10 cellular contexts compared by ENCODE assay signal in genomic region chr16:30947533-30948086, GRCh38. TPM values are rescaled to one million over a fixed set of nuclear protein-coding genes. Genes with fewer than 3 reads are reported as not detected.
A peak's percentile ranks its signal among the peaks of the same experiment; 100 is the strongest.
DNase-seq lines count a peak whose midpoint lies in the region; ATAC-seq, FAIRE-seq and TF ChIP-seq lines count a peak whose summit lies in the region.
"Had no signal": no experiment of that assay in that cellular context is flagged by ENCODE, and none has a peak within 500 bp of the region (broad histone marks: within the 10 kb centered on the region; RNA-seq: fewer than 3 reads in every experiment).

No MANE protein-coding gene starts in this region.

- no peak overlapping the region for H2AFZ ChIP-seq in HepG2 (ENCODE audit: low read length)

- peaks cover 3% of the 10 kb centered on the region for H3K36me3 Mint-ChIP-seq in central memory CD8-positive, alpha-beta T cell (ENCODE audit: insufficient read depth)

- no peak for TF ChIP-seq RAD21 in HepG2 (CRISPR knock-in tag; IDR thresholded peaks at IDR 0.05)

- peak overlapping the region; percentile 61; the same call in 1 of the 2 replicates for H3K4me3 ChIP-seq in HFF-Myc (replicated peaks; ENCODE audit: low read depth, low read length)
- H3K4me3 ChIP-seq in HepG2 (replicated peaks in 1 of 3; ENCODE audit: insufficient read depth in 1 of 3, low read depth in 2 of 3, low read length in 3 of 3): no peak overlapping the region
- H3K4me3 ChIP-seq in skin epidermis: peak overlapping the region in 1 of 7 experiments; percentile 72

- H3K27ac Mint-ChIP-seq in central memory CD8-positive, alpha-beta T cell (ENCODE audit: low read depth): no peak overlapping the region

- CTCF ChIA-PET in HepG2 (lab: Yijun Ruan, JAX; ENCODE audit: low intra/inter-chr PET ratio, low total read pairs): no interaction called here

- H4K20me1 ChIP-seq in HepG2 (ENCODE audit: insufficient read depth, low read length): no peaks in the 10 kb centered on the region

- no peak for ATAC-seq in central memory CD8-positive, alpha-beta T cell (replicated peaks; ENCODE audit: extremely low read depth, poor library complexity, severe bottlenecking)
- ATAC-seq in HepG2 (no peak), HG02840 (IDR thresholded peaks at IDR 0.05; ENCODE audit: low FRiP score, unreplicated experiment) (no peak), HG02588 (IDR thresholded peaks at IDR 0.05; ENCODE audit: unreplicated experiment) (no peak), GM21367 (IDR thresholded peaks at IDR 0.05; ENCODE audit: unreplicated experiment) (no peak)

- intact Hi-C loops in HepG2 (cut with micrococcal nuclease; ENCODE audit: unreplicated experiment): loop anchor here (1.0 kb wide), 1 partner anchor 25 kb away; no protein-coding TSS in a partner anchor

- H3K4me3 Mint-ChIP-seq in central memory CD8-positive, alpha-beta T cell: peak overlapping the region; percentile 6

- in situ Hi-C loops in HepG2 (cut with HindIII; ENCODE audit: extremely low pct_ligation_motif_present, low pct_unique_long_range_greater_than_20kb): no loop called here

- no peaks in the 10 kb centered on the region for H3K9me3 Mint-ChIP-seq in central memory CD8-positive, alpha-beta T cell

- no TSS peak for BruUV-seq in HepG2 (replicated peaks; lab: Mats Ljungman, UMichigan)

- WGBS in HepG2 (ENCODE audit: low lambda C conversion rate): 97% methylated on average over 15 of the region's 17 CpGs

- DNase-seq in HFF-Myc (ENCODE audit: extremely low read depth, low read depth) (no peak), HepG2 (ENCODE audit: low spot score) (no peak), NCI-H1048 (lab: John Stamatoyannopoulos, UW) (no peak)
- no peak for DNase-seq in central memory CD8-positive, alpha-beta T cell (ENCODE audit: low spot score in 2 of 2)
- DNase-seq: NCI-H1417 treated with DMSO at 0.1 percent for 48 hours had no signal

- H3K4me1 Mint-ChIP-seq in central memory CD8-positive, alpha-beta T cell: peaks cover 24% of the 10 kb centered on the region

- peaks cover 5% of the 10 kb centered on the region for H3K79me2 ChIP-seq in HepG2 (ENCODE audit: insufficient read depth, low read length)

- TF ChIP-seq EP300 in HepG2 (IDR thresholded peaks at IDR 0.05; ENCODE audit: low read depth in 2 of 2, low read length in 2 of 2): no peak
- no peak for TF ChIP-seq EP300 in HepG2 (CRISPR knock-in tag; IDR thresholded peaks at IDR 0.05; ENCODE audit: borderline replicate concordance)

- no peak overlapping the region for H3K4me2 ChIP-seq in HepG2 (ENCODE audit: low read depth, low read length)

- H3K9ac ChIP-seq in HepG2 (ENCODE audit: insufficient read depth, low read depth, low read length): no peak overlapping the region

- FAIRE-seq in HepG2 (lab: Jason Lieb, UNC): no peak
- FAIRE-seq: D721Med had no signal

- TF ChIP-seq CTCF in HFF-Myc (IDR thresholded peaks at IDR 0.05; ENCODE audit: low read depth, low read length, missing control alignments) (no peak), HepG2 (CRISPR knock-in tag; IDR thresholded peaks at IDR 0.05) (no peak)

- H3K27me3 ChIP-seq in HepG2 (ENCODE audit: control insufficient read depth in 1 of 2, insufficient read depth in 2 of 2, low read length in 2 of 2): no peaks in the 10 kb centered on the region; a peak in 1 of 5 replicates

- no peaks in the 10 kb centered on the region for H3K9me3 ChIP-seq in HepG2 (ENCODE audit: low read length)

- H3K27ac ChIP-seq in HepG2 (ENCODE audit: extremely low read length, insufficient read depth, low read length): peak overlapping the region; percentile 74
- H3K27ac ChIP-seq in skin epidermis: peak overlapping the region in 12 of 21 experiments; percentile 29 to 97 (median 92)

- H3K36me3 ChIP-seq in HepG2 (replicated peaks in 1 of 2; ENCODE audit: control insufficient read depth in 1 of 2, insufficient read depth in 2 of 2, low read length in 2 of 2): peaks cover 6 to 18% of the 10 kb centered on the region in 2 experiments; a peak in 4 of 5 replicates

- TF ChIP-seq POLR2A in HepG2 (IDR thresholded peaks at IDR 0.05; ENCODE audit: insufficient read depth in 1 of 2, low read depth in 2 of 2, low read length in 2 of 2): no peak

- POLR2A ChIA-PET in HepG2 (lab: Yijun Ruan, JAX): no interaction called here

- peaks cover 26% of the 10 kb centered on the region for H3K4me1 ChIP-seq in HepG2 (ENCODE audit: insufficient read depth, low read length)

- no peaks in the 10 kb centered on the region for H3K27me3 Mint-ChIP-seq in central memory CD8-positive, alpha-beta T cell

RNA-seq across cellular contexts. Expression of gene ORAI3, which starts 1.3 kb away (rescaled TPM):
- 6.3 and 11.4 TPM in 2 replicates for total RNA-seq in HepG2 (2016; rRNA removed; fragmentation: Illumina TruSeq; extraction: Trizol)
- total RNA-seq in HepG2 (2016; cell fraction: cytosol; rRNA removed; fragmentation: Illumina TruSeq; extraction: Trizol; ENCODE audit: low read depth): 3.1 and 3.3 TPM in 2 replicates
- total RNA-seq in HepG2 (2016; cell fraction: insoluble cytoplasmic fraction; rRNA removed; fragmentation: Illumina TruSeq; extraction: Trizol): 6.8 and 11.0 TPM in 2 replicates
- total RNA-seq in HepG2 (2016; cell fraction: membrane; rRNA removed; fragmentation: Illumina TruSeq; extraction: Trizol): 6.6 and 6.9 TPM in 2 replicates
- 9.5 and 9.8 TPM in 2 replicates for total RNA-seq in HepG2 (2016; cell fraction: nucleus; rRNA removed; fragmentation: Illumina TruSeq; extraction: Trizol)
- 32.0 and 41.3 TPM in 2 replicates for polyA plus RNA-seq in HepG2 (2011; rRNA removed)
- 40.6 and 43.1 TPM in 2 replicates for polyA plus RNA-seq in HepG2 (2011; cell fraction: cytosol; rRNA removed)
- polyA plus RNA-seq in HepG2 (2011; cell fraction: nucleus; rRNA removed): 24.2 and 26.2 TPM in 2 replicates
- polyA plus RNA-seq in HepG2 (2012): 8.4 and 8.8 TPM in 2 replicates
- 2.0 and 3.1 TPM in 2 replicates for polyA plus RNA-seq in HepG2 (2016; cell fraction: cytosol; fragmentation: Illumina TruSeq; extraction: Trizol; ENCODE audit: low read depth)
- polyA plus RNA-seq in HepG2 (2016; cell fraction: insoluble cytoplasmic fraction; fragmentation: Illumina TruSeq; extraction: Trizol; ENCODE audit: low read depth): 6.2 and 7.6 TPM in 2 replicates
- 4.8 and 5.1 TPM in 2 replicates for polyA plus RNA-seq in HepG2 (2016; cell fraction: membrane; fragmentation: Illumina TruSeq; extraction: Trizol; ENCODE audit: low read depth)
- 14.8 and 15.7 TPM in 2 replicates for polyA plus RNA-seq in HepG2 (2016; cell fraction: nucleus; fragmentation: Illumina TruSeq; extraction: Trizol; ENCODE audit: insufficient read depth, low read depth)
- 9.3 and 112 TPM in 2 replicates for polyA minus RNA-seq in HepG2 (2011; rRNA and poly(A)+ RNA removed; ENCODE audit: low replicate concordance)
- 19.9 and 21.3 TPM in 2 replicates for polyA minus RNA-seq in HepG2 (2011; cell fraction: cytosol; rRNA and poly(A)+ RNA removed)
- polyA minus RNA-seq in HepG2 (2011; cell fraction: nucleus; rRNA and poly(A)+ RNA removed): 9.7 and 16.2 TPM in 2 replicates

RNA-seq across cellular contexts. Expression of gene SETD1A, which starts 9.9 kb away (rescaled TPM):
- 3.6 and 5.6 TPM in 2 replicates for total RNA-seq in HepG2 (2016; rRNA removed; fragmentation: Illumina TruSeq; extraction: Trizol)
- 7.1 and 10.5 TPM in 2 replicates for total RNA-seq in HepG2 (2016; cell fraction: cytosol; rRNA removed; fragmentation: Illumina TruSeq; extraction: Trizol; ENCODE audit: low read depth)
- 3.1 and 5.4 TPM in 2 replicates for total RNA-seq in HepG2 (2016; cell fraction: insoluble cytoplasmic fraction; rRNA removed; fragmentation: Illumina TruSeq; extraction: Trizol)
- total RNA-seq in HepG2 (2016; cell fraction: membrane; rRNA removed; fragmentation: Illumina TruSeq; extraction: Trizol): 4.3 and 6.1 TPM in 2 replicates
- 6.3 and 8.6 TPM in 2 replicates for total RNA-seq in HepG2 (2016; cell fraction: nucleus; rRNA removed; fragmentation: Illumina TruSeq; extraction: Trizol)
- polyA plus RNA-seq in HepG2 (2011; rRNA removed): 3.2 and 3.8 TPM in 2 replicates
- polyA plus RNA-seq in HepG2 (2011; cell fraction: cytosol; rRNA removed): 1.6 and 2.0 TPM in 2 replicates
- polyA plus RNA-seq in HepG2 (2011; cell fraction: nucleus; rRNA removed): 23.9 and 35.1 TPM in 2 replicates
- polyA plus RNA-seq in HepG2 (2012): 15.4 and 28.2 TPM in 2 replicates
- polyA plus RNA-seq in HepG2 (2016; cell fraction: cytosol; fragmentation: Illumina TruSeq; extraction: Trizol; ENCODE audit: low read depth): 0.57 and 1.4 TPM in 2 replicates
- 10.9 and 15.4 TPM in 2 replicates for polyA plus RNA-seq in HepG2 (2016; cell fraction: insoluble cytoplasmic fraction; fragmentation: Illumina TruSeq; extraction: Trizol; ENCODE audit: low read depth)
- 2.9 and 3.9 TPM in 2 replicates for polyA plus RNA-seq in HepG2 (2016; cell fraction: membrane; fragmentation: Illumina TruSeq; extraction: Trizol; ENCODE audit: low read depth)
- 43.7 and 55.5 TPM in 2 replicates for polyA plus RNA-seq in HepG2 (2016; cell fraction: nucleus; fragmentation: Illumina TruSeq; extraction: Trizol; ENCODE audit: insufficient read depth, low read depth)
- 5.5 and 8.7 TPM in 2 replicates for polyA minus RNA-seq in HepG2 (2011; rRNA and poly(A)+ RNA removed; ENCODE audit: low replicate concordance)
- 2.8 and 3.1 TPM in 2 replicates for polyA minus RNA-seq in HepG2 (2011; cell fraction: cytosol; rRNA and poly(A)+ RNA removed)
- polyA minus RNA-seq in HepG2 (2011; cell fraction: nucleus; rRNA and poly(A)+ RNA removed): 7.0 and 11.2 TPM in 2 replicates

RNA-seq across cellular contexts. Expression of gene FBXL19, which starts 24.2 kb away (rescaled TPM):
- 7.4 and 13.7 TPM in 2 replicates for total RNA-seq in HepG2 (2016; rRNA removed; fragmentation: Illumina TruSeq; extraction: Trizol)
- 0.88 and 1.0 TPM in 2 replicates for total RNA-seq in HepG2 (2016; cell fraction: cytosol; rRNA removed; fragmentation: Illumina TruSeq; extraction: Trizol; ENCODE audit: low read depth)
- 7.5 and 14.8 TPM in 2 replicates for total RNA-seq in HepG2 (2016; cell fraction: insoluble cytoplasmic fraction; rRNA removed; fragmentation: Illumina TruSeq; extraction: Trizol)
- total RNA-seq in HepG2 (2016; cell fraction: membrane; rRNA removed; fragmentation: Illumina TruSeq; extraction: Trizol): 3.5 and 3.7 TPM in 2 replicates
- 7.2 and 8.5 TPM in 2 replicates for total RNA-seq in HepG2 (2016; cell fraction: nucleus; rRNA removed; fragmentation: Illumina TruSeq; extraction: Trizol)
- polyA plus RNA-seq in HepG2 (2011; rRNA removed): 6.0 and 10.1 TPM in 2 replicates
- polyA plus RNA-seq in HepG2 (2011; cell fraction: cytosol; rRNA removed): 4.8 and 8.3 TPM in 2 replicates
- 32.6 and 42.1 TPM in 2 replicates for polyA plus RNA-seq in HepG2 (2011; cell fraction: nucleus; rRNA removed)
- polyA plus RNA-seq in HepG2 (2012): 6.0 and 7.5 TPM in 2 replicates
- 0.59 and 0.62 TPM in 2 replicates for polyA plus RNA-seq in HepG2 (2016; cell fraction: cytosol; fragmentation: Illumina TruSeq; extraction: Trizol; ENCODE audit: low read depth)
- 8.3 and 8.7 TPM in 2 replicates for polyA plus RNA-seq in HepG2 (2016; cell fraction: insoluble cytoplasmic fraction; fragmentation: Illumina TruSeq; extraction: Trizol; ENCODE audit: low read depth)
- polyA plus RNA-seq in HepG2 (2016; cell fraction: membrane; fragmentation: Illumina TruSeq; extraction: Trizol; ENCODE audit: low read depth): 2.0 and 2.5 TPM in 2 replicates
- 18.4 and 19.3 TPM in 2 replicates for polyA plus RNA-seq in HepG2 (2016; cell fraction: nucleus; fragmentation: Illumina TruSeq; extraction: Trizol; ENCODE audit: insufficient read depth, low read depth)
- polyA minus RNA-seq in HepG2 (2011; rRNA and poly(A)+ RNA removed; ENCODE audit: low replicate concordance): 9.2 and 19.5 TPM in 2 replicates
- polyA minus RNA-seq in HepG2 (2011; cell fraction: cytosol; rRNA and poly(A)+ RNA removed): 8.9 and 9.6 TPM in 2 replicates
- polyA minus RNA-seq in HepG2 (2011; cell fraction: nucleus; rRNA and poly(A)+ RNA removed): 6.3 and 7.0 TPM in 2 replicates

RNA-seq across cellular contexts. Expression of gene HSD3B7, which starts 37.4 kb away (rescaled TPM):
- total RNA-seq in HepG2 (2016; rRNA removed; fragmentation: Illumina TruSeq; extraction: Trizol): 58.8 and 69.7 TPM in 2 replicates
- total RNA-seq in HepG2 (2016; cell fraction: cytosol; rRNA removed; fragmentation: Illumina TruSeq; extraction: Trizol; ENCODE audit: low read depth): 12.1 and 14.2 TPM in 2 replicates
- total RNA-seq in HepG2 (2016; cell fraction: insoluble cytoplasmic fraction; rRNA removed; fragmentation: Illumina TruSeq; extraction: Trizol): 53.9 and 70.3 TPM in 2 replicates
- total RNA-seq in HepG2 (2016; cell fraction: membrane; rRNA removed; fragmentation: Illumina TruSeq; extraction: Trizol): 26.6 and 27.7 TPM in 2 replicates
- total RNA-seq in HepG2 (2016; cell fraction: nucleus; rRNA removed; fragmentation: Illumina TruSeq; extraction: Trizol): 36.3 and 39.5 TPM in 2 replicates
- polyA plus RNA-seq in HepG2 (2011; rRNA removed): 32.9 and 40.9 TPM in 2 replicates
- polyA plus RNA-seq in HepG2 (2011; cell fraction: cytosol; rRNA removed): 29.8 and 45.1 TPM in 2 replicates
- 63.4 and 68.4 TPM in 2 replicates for polyA plus RNA-seq in HepG2 (2011; cell fraction: nucleus; rRNA removed)
- polyA plus RNA-seq in HepG2 (2012): 14.8 and 17.8 TPM in 2 replicates
- polyA plus RNA-seq in HepG2 (2016; cell fraction: cytosol; fragmentation: Illumina TruSeq; extraction: Trizol; ENCODE audit: low read depth): 10.6 and 11.9 TPM in 2 replicates
- 43.4 and 50.5 TPM in 2 replicates for polyA plus RNA-seq in HepG2 (2016; cell fraction: insoluble cytoplasmic fraction; fragmentation: Illumina TruSeq; extraction: Trizol; ENCODE audit: low read depth)
- 18.0 and 19.2 TPM in 2 replicates for polyA plus RNA-seq in HepG2 (2016; cell fraction: membrane; fragmentation: Illumina TruSeq; extraction: Trizol; ENCODE audit: low read depth)
- 69.7 and 71.0 TPM in 2 replicates for polyA plus RNA-seq in HepG2 (2016; cell fraction: nucleus; fragmentation: Illumina TruSeq; extraction: Trizol; ENCODE audit: insufficient read depth, low read depth)
- 11.6 and 56.6 TPM in 2 replicates for polyA minus RNA-seq in HepG2 (2011; rRNA and poly(A)+ RNA removed; ENCODE audit: low replicate concordance)
- polyA minus RNA-seq in HepG2 (2011; cell fraction: cytosol; rRNA and poly(A)+ RNA removed): 19.8 and 20.1 TPM in 2 replicates
- 5.0 and 5.8 TPM in 2 replicates for polyA minus RNA-seq in HepG2 (2011; cell fraction: nucleus; rRNA and poly(A)+ RNA removed)

RNA-seq across cellular contexts. Expression of gene CTF1, which starts 51.2 kb away (rescaled TPM):
- 0.11 and 0.13 TPM in 2 replicates for total RNA-seq in HepG2 (2016; rRNA removed; fragmentation: Illumina TruSeq; extraction: Trizol)
- 0.18 and 0.20 TPM in 2 replicates for total RNA-seq in HepG2 (2016; cell fraction: cytosol; rRNA removed; fragmentation: Illumina TruSeq; extraction: Trizol; ENCODE audit: low read depth)
- 0.19 TPM in 1 of 2 replicates, not detected in the other for total RNA-seq in HepG2 (2016; cell fraction: insoluble cytoplasmic fraction; rRNA removed; fragmentation: Illumina TruSeq; extraction: Trizol)
- 0.19 and 0.31 TPM in 2 replicates for total RNA-seq in HepG2 (2016; cell fraction: membrane; rRNA removed; fragmentation: Illumina TruSeq; extraction: Trizol)
- total RNA-seq in HepG2 (2016; cell fraction: nucleus; rRNA removed; fragmentation: Illumina TruSeq; extraction: Trizol): not detected in 2 replicates
- polyA plus RNA-seq in HepG2 (2011; rRNA removed): 1.8 and 2.6 TPM in 2 replicates
- 1.5 and 1.6 TPM in 2 replicates for polyA plus RNA-seq in HepG2 (2011; cell fraction: cytosol; rRNA removed)
- 1.7 and 2.3 TPM in 2 replicates for polyA plus RNA-seq in HepG2 (2011; cell fraction: nucleus; rRNA removed)
- 0.57 and 0.99 TPM in 2 replicates for polyA plus RNA-seq in HepG2 (2012)
- 0.20 and 0.23 TPM in 2 replicates for polyA plus RNA-seq in HepG2 (2016; cell fraction: cytosol; fragmentation: Illumina TruSeq; extraction: Trizol; ENCODE audit: low read depth)
- 0.44 and 0.81 TPM in 2 replicates for polyA plus RNA-seq in HepG2 (2016; cell fraction: insoluble cytoplasmic fraction; fragmentation: Illumina TruSeq; extraction: Trizol; ENCODE audit: low read depth)
- 0.44 and 0.47 TPM in 2 replicates for polyA plus RNA-seq in HepG2 (2016; cell fraction: membrane; fragmentation: Illumina TruSeq; extraction: Trizol; ENCODE audit: low read depth)
- polyA plus RNA-seq in HepG2 (2016; cell fraction: nucleus; fragmentation: Illumina TruSeq; extraction: Trizol; ENCODE audit: insufficient read depth, low read depth): 0.28 and 0.49 TPM in 2 replicates
- 0.94 and 3.5 TPM in 2 replicates for polyA minus RNA-seq in HepG2 (2011; rRNA and poly(A)+ RNA removed; ENCODE audit: low replicate concordance)
- polyA minus RNA-seq in HepG2 (2011; cell fraction: cytosol; rRNA and poly(A)+ RNA removed): 0.49 and 0.97 TPM in 2 replicates
- polyA minus RNA-seq in HepG2 (2011; cell fraction: nucleus; rRNA and poly(A)+ RNA removed): 0.25 and 0.77 TPM in 2 replicates
